ENCODE assay signal across 1 cellular context in genomic region chr7:129825554-129826267, GRCh38.
TF ChIP-seq lines count a peak whose summit lies in the region.

No MANE protein-coding gene starts in this region.

TF ChIP-seq in WTC11, 78 proteins besides CTCF, POLR2A, EP300 and RAD21 (continued from another document):
- TF ChIP-seq ATF2 (CRISPR knock-in tag; IDR thresholded peaks at IDR 0.05; ENCODE audit: borderline replicate concordance, low read depth) (no peak), ZNF671 (CRISPR knock-in tag; IDR thresholded peaks at IDR 0.05) (no peak; the same call in 1 of the 2 replicates)
